Comparison of ENCODE assay signal across 25 cellular contexts in genomic region chr10:129612481-129613109, GRCh38.
"Had no signal": no experiment of that assay in that cellular context is flagged by ENCODE, and none has a peak within 500 bp of the region (broad histone marks: within the 10 kb centered on the region; RNA-seq: fewer than 3 reads in every experiment).

No MANE protein-coding gene starts in this region.

- H3K36me3 ChIP-seq: gastrocnemius medialis, prostate gland, right atrium auricular region, sigmoid colon, thoracic aorta, upper lobe of left lung had no signal

- H3K9me3 ChIP-seq: gastrocnemius medialis, prostate gland, right atrium auricular region, sigmoid colon, thoracic aorta, upper lobe of left lung had no signal

- H3K4me3 ChIP-seq: dorsolateral prefrontal cortex, gastrocnemius medialis, lung, prostate gland, right atrium auricular region, sigmoid colon, spleen, thoracic aorta, tibial nerve, upper lobe of left lung had no signal

- H3K27ac ChIP-seq: dorsolateral prefrontal cortex, epithelial cell of prostate, prostate gland, right atrium auricular region, sigmoid colon, spleen, thoracic aorta, tibial nerve had no signal

- H3K27me3 Mint-ChIP-seq: memory B cell; naive thymus-derived CD4-positive, alpha-beta T cell; stimulated activated naive B cell treated with anti-CD40 and anti-IgM and Interleukin-4, amounts not matched to agents 10 μg/mL and 1 μg/mL and 100 μg/mL, for 72 hours; stimulated activated naive CD8-positive, alpha-beta T cell treated with anti-CD3 and anti-CD28 coated beads, Interleukin-15, Interleukin-2, amounts not matched to agents 100 ng/mL and 50 ng/mL, for 24 hours had no signal

- H3K4me3 Mint-ChIP-seq: memory B cell; mesothelial cell of epicardium; naive thymus-derived CD4-positive, alpha-beta T cell; nephron; stimulated activated naive B cell treated with anti-CD40 and anti-IgM and Interleukin-4, amounts not matched to agents 10 μg/mL and 1 μg/mL and 100 μg/mL, for 72 hours; stimulated activated naive CD8-positive, alpha-beta T cell treated with anti-CD3 and anti-CD28 coated beads, Interleukin-15, Interleukin-2, amounts not matched to agents 100 ng/mL and 50 ng/mL, for 24 hours had no signal

- H3K4me1 Mint-ChIP-seq: mesothelial cell of epicardium, nephron had no signal

- FAIRE-seq: colon, keratinocyte, urothelium cell line had no signal

- H3K27me3 ChIP-seq: dorsolateral prefrontal cortex, gastrocnemius medialis, right atrium auricular region, sigmoid colon, spleen, tibial nerve, upper lobe of left lung had no signal

- H3K9me3 Mint-ChIP-seq: memory B cell had no signal

- DNase-seq: dorsolateral prefrontal cortex; effector CD4-positive, alpha-beta T cell; foreskin fibroblast; gastrocnemius medialis; naive thymus-derived CD4-positive, alpha-beta T cell; nucleus accumbens; sigmoid colon; spleen; stimulated activated CD4-positive, alpha-beta T cell treated with anti-CD3 and anti-CD28 coated beads, Interleukin-4, amount 100 ng/mL, for 4 hours; stimulated activated naive B cell treated with anti-CD40 and anti-IgM and Interleukin-4, amounts not matched to agents 10 μg/mL and 1 μg/mL and 100 μg/mL, for 72 hours; upper lobe of left lung had no signal

- H3K4me1 ChIP-seq: prostate gland, right atrium auricular region, sigmoid colon, tibial nerve, upper lobe of left lung had no signal

- ATAC-seq: esophagus mucosa; gastrocnemius medialis; naive thymus-derived CD4-positive, alpha-beta T cell; stimulated activated naive B cell treated with anti-CD40 and anti-IgM and Interleukin-4, amounts not matched to agents 10 μg/mL and 1 μg/mL and 100 μg/mL, for 72 hours had no signal

- H3K27ac Mint-ChIP-seq: memory B cell; mesothelial cell of epicardium; naive thymus-derived CD4-positive, alpha-beta T cell; nephron; stimulated activated naive B cell treated with anti-CD40 and anti-IgM and Interleukin-4, amounts not matched to agents 10 μg/mL and 1 μg/mL and 100 μg/mL, for 72 hours; stimulated activated naive CD8-positive, alpha-beta T cell treated with anti-CD3 and anti-CD28 coated beads, Interleukin-15, Interleukin-2, amounts not matched to agents 100 ng/mL and 50 ng/mL, for 24 hours had no signal

- H3K36me3 Mint-ChIP-seq: mesothelial cell of epicardium had no signal
